Comparison of ENCODE assay signal across 14 cellular contexts in genomic region chr6:160391419-160392116, GRCh38. TPM values are rescaled to one million over a fixed set of nuclear protein-coding genes. Genes with fewer than 3 reads are reported as not detected.
DNase-seq lines count a peak whose midpoint lies in the region; ATAC-seq, FAIRE-seq and TF ChIP-seq lines count a peak whose summit lies in the region.
"Had no signal": no experiment of that assay in that cellular context is flagged by ENCODE, and none has a peak within 500 bp of the region (broad histone marks: within the 10 kb centered on the region; RNA-seq: fewer than 3 reads in every experiment).

No MANE protein-coding gene starts in this region.

- H2AFZ ChIP-seq in K562 (ENCODE audit: low read depth, low read length), result no peak overlapping the region

- peaks cover 8% of the 10 kb centered on the region for H3K4me1 Mint-ChIP-seq in mesothelial cell of epicardium

- no peaks in the 10 kb centered on the region for H3K9me1 ChIP-seq in K562 (ENCODE audit: control insufficient read depth, insufficient read depth, low read length)

- ATAC-seq in K562 (peak; percentile 50; the same call in 2 of the 3 replicates), right lobe of liver (peak in 1 of 4 donors; percentile 33), HG03280 (IDR thresholded peaks at IDR 0.05; ENCODE audit: unreplicated experiment) (no peak), HG02884 (IDR thresholded peaks at IDR 0.05; ENCODE audit: unreplicated experiment) (no peak)

- no peak overlapping the region for H3K4me2 ChIP-seq in K562 (ENCODE audit: insufficient read depth, low read length)

- DNase-seq in NCI-H2029 (lab: John Stamatoyannopoulos, UW), result peak; percentile 70
- DNase-seq in NCI-H2029 treated with DMSO at 0.1 percent for 48 hours (lab: John Stamatoyannopoulos, UW), result no peak
- peak in 1 of 4 experiments; percentile 18 for DNase-seq in K562 (ENCODE audit: extremely low read depth in 1 of 4, low spot score in 3 of 4)
- no peak for DNase-seq in right lobe of liver
- DNase-seq in uterus, result peak in 1 of 2 donors; percentile 53
- DNase-seq in mesothelial cell of epicardium (ENCODE audit: low spot score in 2 of 2, unreplicated experiment in 2 of 2), result no peak
- DNase-seq: activated CD4-positive, alpha-beta T cell treated with anti-CD3 and anti-CD28 coated beads, Interleukin-2, amount 50 U/mL, for 4 hours; endodermal cell; Karpas-422; nephron progenitor cell had no signal

- H3K27me3 ChIP-seq in K562 (ENCODE audit: control insufficient read depth in 2 of 2, insufficient read depth in 2 of 2, low read length in 2 of 2), result peaks cover 0 to 10% of the 10 kb centered on the region in 2 experiments; a peak in 2 of 5 replicates
- no peaks in the 10 kb centered on the region for H3K27me3 ChIP-seq in right lobe of liver
- H3K27me3 ChIP-seq in uterus, result no peaks in the 10 kb centered on the region

- no peaks in the 10 kb centered on the region for H4K20me1 ChIP-seq in K562 (replicated peaks; ENCODE audit: control insufficient read depth, insufficient read depth, low read length)

- H3K4me1 ChIP-seq in K562 (replicated peaks in 1 of 2; ENCODE audit: control insufficient read depth in 2 of 2, insufficient read depth in 2 of 2, low read length in 2 of 2) (no peaks in the 10 kb centered on the region), right lobe of liver (peaks cover 0 to 51% (median 14%) of the 10 kb centered on the region in 4 donors), uterus (peaks cover 12 to 18% of the 10 kb centered on the region in 2 donors)

- H3K36me3 Mint-ChIP-seq in mesothelial cell of epicardium, result peaks cover 2% of the 10 kb centered on the region
- H3K36me3 Mint-ChIP-seq: activated naive CD8-positive, alpha-beta T cell had no signal

- no peaks in the 10 kb centered on the region for H3K27me3 Mint-ChIP-seq in mesothelial cell of epicardium (ENCODE audit: low read depth)

- no peak for TF ChIP-seq POLR2A in K562 (conservative IDR thresholded peaks at IDR 0.05)
- no peak for TF ChIP-seq POLR2A in right lobe of liver (IDR thresholded peaks at IDR 0.05)
- no peak for TF ChIP-seq POLR2A in uterus (IDR thresholded peaks at IDR 0.05)

- in situ Hi-C loops in K562 (cut with MboI), result no loop called here

- FAIRE-seq in K562 (lab: Jason Lieb, UNC), result no peak
- FAIRE-seq: A204.1 had no signal

- H3K4me3 Mint-ChIP-seq in mesothelial cell of epicardium, result no peak overlapping the region
- H3K4me3 Mint-ChIP-seq: activated naive CD8-positive, alpha-beta T cell; endodermal cell; nephron progenitor cell had no signal

- H3K36me3 ChIP-seq in K562 (ENCODE audit: control insufficient read depth, insufficient read depth, low read length), result no peaks in the 10 kb centered on the region
- H3K36me3 ChIP-seq in right lobe of liver, result no peaks in the 10 kb centered on the region
- H3K36me3 ChIP-seq in uterus, result no peaks in the 10 kb centered on the region

- no peak overlapping the region for H3K9ac ChIP-seq in K562 (ENCODE audit: insufficient read depth in 1 of 2, low read depth in 2 of 2, low read length in 2 of 2)

- CTCF ChIA-PET in K562 (lab: Yijun Ruan, JAX; ENCODE audit: low intra/inter-chr PET ratio), result no interaction called here

- 5% methylated on average over 7 of the region's 7 CpGs for WGBS in K562 (ENCODE audit: insufficient coverage, low coverage, missing lambda C conversion rate)
- WGBS in right lobe of liver (ENCODE audit: insufficient coverage, low coverage, low lambda C conversion rate, missing lambda C conversion rate), result 34% methylated on average over 7 of the region's 7 CpGs

- no TSS peak for BruUV-seq in K562 (replicated peaks; lab: Mats Ljungman, UMichigan)

- intact Hi-C loops in K562 (cut with micrococcal nuclease), result no loop called here
- intact Hi-C loops in right lobe of liver (cut with DNase I), result no loop called here
- intact Hi-C loops in uterus (cut with DNase I; ENCODE audit: low total_unique reads), result no loop called here

- no peak for TF ChIP-seq RAD21 in K562 (CRISPR knock-in tag; conservative IDR thresholded peaks at IDR 0.05 in 1 of 2, IDR thresholded peaks at IDR 0.05 in 1 of 2)

- H3K27ac ChIP-seq in K562 (ENCODE audit: extremely low read depth, low read depth, low read length) (no peak overlapping the region), right lobe of liver (peak overlapping the region in 2 of 3 donors; percentile 13 to 59), uterus (peak overlapping the region; percentile 69 to 72)

- peaks cover 7% of the 10 kb centered on the region for H3K9me3 Mint-ChIP-seq in mesothelial cell of epicardium
- H3K9me3 Mint-ChIP-seq: nephron progenitor cell had no signal

- no peak for TF ChIP-seq EP300 in K562 (IDR thresholded peaks at IDR 0.05; ENCODE audit: low read length)

- no peak overlapping the region for H3K27ac Mint-ChIP-seq in mesothelial cell of epicardium
- H3K27ac Mint-ChIP-seq: activated naive CD8-positive, alpha-beta T cell; endodermal cell; nephron progenitor cell had no signal

- POLR2A ChIA-PET in K562 (lab: Yijun Ruan, JAX), result no interaction called here

- no peak for TF ChIP-seq CTCF in K562 (IDR thresholded peaks at IDR 0.05 in 2 of 3, conservative IDR thresholded peaks at IDR 0.05 in 1 of 3; ENCODE audit: insufficient read depth in 2 of 3, low read depth in 1 of 3, low read length in 3 of 3)
- no peak for TF ChIP-seq CTCF in right lobe of liver (IDR thresholded peaks at IDR 0.05)
- TF ChIP-seq CTCF in uterus (IDR thresholded peaks at IDR 0.05), result no peak
- TF ChIP-seq CTCF in mesothelial cell of epicardium (IDR thresholded peaks at IDR 0.05; ENCODE audit: unreplicated experiment), result no peak

- H3K4me3 ChIP-seq in K562, result no peak overlapping the region
- H3K4me3 ChIP-seq in right lobe of liver, result no peak overlapping the region
- H3K4me3 ChIP-seq in uterus, result no peak overlapping the region

- H3K9me3 ChIP-seq in K562 (replicated peaks; ENCODE audit: control insufficient read depth, insufficient read depth, low read depth, low read length), result no peaks in the 10 kb centered on the region
- H3K9me3 ChIP-seq in right lobe of liver, result no peaks in the 10 kb centered on the region
- H3K9me3 ChIP-seq in uterus, result no peaks in the 10 kb centered on the region

- H3K79me2 ChIP-seq in K562 (ENCODE audit: control insufficient read depth, insufficient read depth, low read length), result no peaks in the 10 kb centered on the region

TF ChIP-seq in K562, 482 proteins besides CTCF, POLR2A, EP300 and RAD21:
- TF ChIP-seq NFIC (IDR thresholded peaks at IDR 0.05) (peak; percentile 65), ATF3 (IDR thresholded peaks at IDR 0.05) (peak; percentile 77), ATF3 (CRISPR knock-in tag; conservative IDR thresholded peaks at IDR 0.05) (no peak), JUN (IDR thresholded peaks at IDR 0.05; ENCODE audit: borderline replicate concordance, low read depth, low read length) (0 out of 2 replicates have a peak, but pooled peaks have one; percentile 15), JUN (CRISPR knock-in tag; IDR thresholded peaks at IDR 0.05; ENCODE audit: borderline replicate concordance) (no peak), FOSL1 (tag; conservative IDR thresholded peaks at IDR 0.05) (peak; percentile 86), NFE2 (IDR thresholded peaks at IDR 0.05; ENCODE audit: low read depth) (peak; percentile 57; the same call in 1 of the 2 replicates), C11orf30 (IDR thresholded peaks at IDR 0.05; ENCODE audit: low read depth) (peak; percentile 40; the same call in 1 of the 2 replicates), MAFG (tag; conservative IDR thresholded peaks at IDR 0.05) (peak; percentile 65), JUND (IDR thresholded peaks at IDR 0.05; ENCODE audit: borderline replicate concordance, low read depth, low read length) (peak; percentile 67; the same call in 1 of the 2 replicates), JUND (tag; IDR thresholded peaks at IDR 0.05; ENCODE audit: borderline replicate concordance, low read depth, low read length) (peak; percentile 34; the same call in 2 of the 3 replicates), MAFK (IDR thresholded peaks at IDR 0.05; ENCODE audit: low read length) (peak; percentile 8; the same call in 1 of the 2 replicates), NFIX (CRISPR knock-in tag; IDR thresholded peaks at IDR 0.05; ENCODE audit: low read depth) (no peak), PHF21A (IDR thresholded peaks at IDR 0.05; ENCODE audit: borderline replicate concordance, low read depth) (no peak), SIRT6 (IDR thresholded peaks at IDR 0.05; ENCODE audit: low read depth, low read length) (no peak)
TF ChIP-seq in K562: peak in this region for 9.

RNA-seq across cellular contexts. Expression of gene SLC22A3, which starts 43.4 kb away (rescaled TPM):
- not detected in 2 replicates for total RNA-seq in K562 (2011; cell fraction: chromatin; rRNA removed; ENCODE audit: low replicate concordance)
- not detected in 2 replicates for total RNA-seq in K562 (2011; cell fraction: nucleolus; rRNA removed)
- not detected in 2 replicates for total RNA-seq in K562 (2011; cell fraction: nucleoplasm; rRNA removed)
- total RNA-seq in K562 (2014; rRNA removed), result not detected in 2 replicates
- total RNA-seq in K562 (2014; rRNA removed; fragmentation: Illumina TruSeq; extraction: Trizol), result not detected in 2 replicates
- total RNA-seq in K562 (2015; rRNA removed; fragmentation: Illumina TruSeq; extraction: Trizol), result not detected in 2 replicates
- total RNA-seq in K562 (2021), result 0.07 TPM in 1 of 2 replicates, not detected in the other
- not detected in 2 replicates for polyA plus RNA-seq in K562 (2011; rRNA removed)
- not detected in 2 replicates for polyA plus RNA-seq in K562 (2011; cell fraction: cytosol; rRNA removed)
- polyA plus RNA-seq in K562 (2011; cell fraction: nucleus; rRNA removed), result not detected in 2 replicates
- polyA plus RNA-seq in K562 (2012), result not detected in 2 replicates
- polyA plus RNA-seq in K562 (2014; fragmentation: Illumina TruSeq; extraction: Trizol), result not detected in 2 replicates
- not detected for polyA plus RNA-seq in K562 (2014; fragmentation: Nextera tagmentation; extraction: Ambion mirVana)
- not detected in 2 replicates for polyA plus RNA-seq in K562 (2014; rRNA removed)
- not detected in 2 replicates for polyA minus RNA-seq in K562 (2011; rRNA and poly(A)+ RNA removed)
- polyA minus RNA-seq in K562 (2011; cell fraction: cytosol; rRNA and poly(A)+ RNA removed), result not detected in 2 replicates
- polyA minus RNA-seq in K562 (2011; cell fraction: nucleus; rRNA and poly(A)+ RNA removed), result not detected in 2 replicates
- 10 to 100 TPM; 16.3 to 49.3 (median 32.0) TPM for total RNA-seq in right lobe of liver
- 10 to 100 TPM; 16.1 to 39.2 (median 28.1) TPM for total RNA-seq in uterus
- total RNA-seq in mesothelial cell of epicardium, result 1.2 to 1.3 TPM (median 1.2 TPM) in 3 replicates
